Comparison of ENCODE assay signal across 33 cellular contexts in the genomic region with DNA sequence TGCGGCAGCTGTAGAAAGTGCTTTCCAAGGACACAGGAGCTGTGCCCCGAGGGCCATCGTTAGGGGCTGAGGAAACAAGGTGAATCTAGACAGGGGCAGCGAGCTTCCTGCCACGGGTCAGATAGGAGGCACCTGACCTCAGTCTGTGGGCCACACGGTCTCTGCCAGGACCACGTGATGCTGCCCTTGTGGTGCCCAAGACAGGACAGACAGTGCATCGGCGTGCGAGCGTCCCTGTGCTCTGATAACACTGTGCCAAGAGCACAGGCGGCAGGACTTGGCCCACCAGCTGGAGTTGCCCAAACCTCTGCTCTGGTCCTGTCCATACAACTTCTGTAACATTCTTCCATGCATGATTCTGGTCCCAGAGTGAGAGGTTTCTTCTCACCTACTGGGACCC.
"Had no signal": no experiment of that assay in that cellular context is flagged by ENCODE, and none has a peak within 500 bp of the region (broad histone marks: within the 10 kb centered on the region; RNA-seq: fewer than 3 reads in every experiment).

No MANE protein-coding gene starts in this region.

- H3K9me3 Mint-ChIP-seq: activated CD4-positive, alpha-beta memory T cell treated with anti-CD3 and anti-CD28 coated beads, Interleukin-2, amount 10 ng/mL, durations not matched to agents 7 days and 5 days; activated naive CD4-positive, alpha-beta T cell treated with anti-CD3 and anti-CD28 coated beads, Interleukin-2, amount 10 ng/mL, durations not matched to agents 7 days and 5 days; activated naive CD8-positive, alpha-beta T cell treated with anti-CD3 and anti-CD28 coated beads, Interleukin-2, amount 50 U/mL, for 24 hours; IgD-negative memory B cell had no signal

- H3K9me3 ChIP-seq: MG63 had no signal

- H3K4me3 ChIP-seq: MG63 had no signal

- H3K27me3 ChIP-seq: MG63 had no signal

- ATAC-seq: activated CD8-positive, alpha-beta memory T cell treated with anti-CD3 and anti-CD28 coated beads, Interleukin-2, amount 10 ng/mL, durations not matched to agents 7 days and 5 days; activated naive CD8-positive, alpha-beta T cell treated with anti-CD3 and anti-CD28 coated beads, Interleukin-2, amount 50 U/mL, for 24 hours; Panc1; SK-N-SH treated with all-trans-retinoic acid at 6 μM for 48 hours had no signal

- H3K36me3 ChIP-seq: MG63, WERI-Rb-1 had no signal

- DNase-seq: activated CD4-positive, alpha-beta memory T cell treated with anti-CD3 and anti-CD28 coated beads, Interleukin-2, amount 10 ng/mL, durations not matched to agents 7 days and 5 days; activated CD4-positive, alpha-beta T cell treated with anti-CD3 and anti-CD28 coated beads for 1 hour; activated CD4-positive, alpha-beta T cell treated with anti-CD3 and anti-CD28 coated beads for 48 hours; activated CD4-positive, CD25-positive, alpha-beta regulatory T cell; activated CD8-positive, alpha-beta memory T cell treated with anti-CD3 and anti-CD28 coated beads for 24 hours; activated CD8-positive, alpha-beta memory T cell treated with anti-CD3 and anti-CD28 coated beads, Interleukin-2, amount 10 ng/mL, durations not matched to agents 7 days and 5 days; activated CD8-positive, alpha-beta memory T cell treated with anti-CD3 and anti-CD28 coated beads, Interleukin-2, amount 50 U/mL, for 48 hours; activated effector memory CD4-positive, alpha-beta T cell treated with Interleukin-2 at 50 U/mL for 16 hours; activated naive CD4-positive, alpha-beta T cell treated with anti-CD3 and anti-CD28 coated beads, Interleukin-2, amount 10 ng/mL, durations not matched to agents 7 days and 5 days; activated naive CD8-positive, alpha-beta T cell treated with anti-CD3 and anti-CD28 coated beads, Interleukin-2, amount 50 U/mL, for 24 hours; activated T-cell treated with anti-CD3 and anti-CD28 coated beads, Interleukin-2, amount 50 U/mL, for 48 hours; amniotic stem cell; aorta; Kasumi-1; KBM-7; MG63; NCI-H1048; NCI-H1105 treated with DMSO at 0.1 percent for 48 hours; NCI-H1436; NCI-H1694; NCI-H1930; NCI-H2081 treated with DMSO at 0.1 percent for 48 hours; NCI-H226; NCI-H524 treated with DMSO at 0.1 percent for 48 hours; SIG-M5; T-helper 1 cell; T-helper 2 cell; T-helper 9 cell; WERI-Rb-1 had no signal

- H3K4me3 Mint-ChIP-seq: activated CD4-positive, alpha-beta memory T cell treated with anti-CD3 and anti-CD28 coated beads, Interleukin-2, amount 10 ng/mL, durations not matched to agents 7 days and 5 days; activated CD8-positive, alpha-beta memory T cell treated with anti-CD3 and anti-CD28 coated beads, Interleukin-2, amount 10 ng/mL, durations not matched to agents 7 days and 5 days; activated naive CD4-positive, alpha-beta T cell treated with anti-CD3 and anti-CD28 coated beads, Interleukin-2, amount 10 ng/mL, durations not matched to agents 7 days and 5 days; activated naive CD8-positive, alpha-beta T cell; activated naive CD8-positive, alpha-beta T cell treated with anti-CD3 and anti-CD28 coated beads, Interleukin-2, amount 50 U/mL, for 24 hours; IgD-negative memory B cell had no signal

- H3K27ac ChIP-seq: WERI-Rb-1 had no signal

- H3K27ac Mint-ChIP-seq: activated CD4-positive, alpha-beta memory T cell treated with anti-CD3 and anti-CD28 coated beads, Interleukin-2, amount 10 ng/mL, durations not matched to agents 7 days and 5 days; activated CD8-positive, alpha-beta memory T cell treated with anti-CD3 and anti-CD28 coated beads, Interleukin-2, amount 10 ng/mL, durations not matched to agents 7 days and 5 days; activated naive CD4-positive, alpha-beta T cell treated with anti-CD3 and anti-CD28 coated beads, Interleukin-2, amount 10 ng/mL, durations not matched to agents 7 days and 5 days; activated naive CD8-positive, alpha-beta T cell; activated naive CD8-positive, alpha-beta T cell treated with anti-CD3 and anti-CD28 coated beads, Interleukin-2, amount 50 U/mL, for 24 hours had no signal

- H3K27me3 Mint-ChIP-seq: activated CD4-positive, alpha-beta memory T cell treated with anti-CD3 and anti-CD28 coated beads, Interleukin-2, amount 10 ng/mL, durations not matched to agents 7 days and 5 days; activated CD8-positive, alpha-beta memory T cell treated with anti-CD3 and anti-CD28 coated beads, Interleukin-2, amount 10 ng/mL, durations not matched to agents 7 days and 5 days; activated naive CD4-positive, alpha-beta T cell treated with anti-CD3 and anti-CD28 coated beads, Interleukin-2, amount 10 ng/mL, durations not matched to agents 7 days and 5 days; activated naive CD8-positive, alpha-beta T cell; activated naive CD8-positive, alpha-beta T cell treated with anti-CD3 and anti-CD28 coated beads, Interleukin-2, amount 50 U/mL, for 24 hours; IgD-negative memory B cell had no signal

- H3K4me1 Mint-ChIP-seq: activated CD4-positive, alpha-beta memory T cell treated with anti-CD3 and anti-CD28 coated beads, Interleukin-2, amount 10 ng/mL, durations not matched to agents 7 days and 5 days; activated naive CD4-positive, alpha-beta T cell treated with anti-CD3 and anti-CD28 coated beads, Interleukin-2, amount 10 ng/mL, durations not matched to agents 7 days and 5 days; activated naive CD8-positive, alpha-beta T cell treated with anti-CD3 and anti-CD28 coated beads, Interleukin-2, amount 50 U/mL, for 24 hours; IgD-negative memory B cell had no signal
